Comparison of ENCODE assay signal across 7 cellular contexts in the genomic region with DNA sequence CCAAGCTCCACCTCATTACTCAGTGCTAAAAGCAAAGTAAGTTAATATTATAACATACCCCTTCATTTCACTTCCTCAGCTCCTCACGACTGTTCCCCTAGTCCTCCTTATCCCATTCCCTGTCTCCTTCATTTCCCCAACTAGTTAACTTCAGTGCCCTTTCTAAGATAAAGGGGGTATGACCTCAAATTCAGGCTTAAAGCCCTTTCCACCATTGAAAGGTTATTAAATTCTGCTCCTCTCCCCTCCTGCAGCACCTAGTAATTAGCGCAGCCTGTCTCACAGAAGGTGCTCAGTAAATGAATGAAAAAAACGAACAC. TPM values are rescaled to one million over a fixed set of nuclear protein-coding genes. Genes with fewer than 3 reads are reported as not detected.
DNase-seq lines count a peak whose midpoint lies in the region; ATAC-seq and TF ChIP-seq lines count a peak whose summit lies in the region.

No MANE protein-coding gene starts in this region.

- peaks cover 0 to 6% of the 10 kb centered on the region in 2 donors for H3K9me3 Mint-ChIP-seq in activated naive CD4-positive, alpha-beta T cell treated with anti-CD3 and anti-CD28 coated beads, Interleukin-2, amount 50 U/mL, for 72 hours
- H3K9me3 Mint-ChIP-seq in stimulated activated naive CD8-positive, alpha-beta T cell treated with anti-CD3 and anti-CD28 coated beads, Interleukin-15, amount 100 ng/mL, for 72 hours: peaks cover 0 to 7% of the 10 kb centered on the region in 2 donors

- H3K4me1 Mint-ChIP-seq in stimulated activated naive CD8-positive, alpha-beta T cell treated with anti-CD3 and anti-CD28 coated beads, Interleukin-15, amount 100 ng/mL, for 72 hours: peaks cover 30% of the 10 kb centered on the region

- H3K27ac ChIP-seq in HL-60 (replicated peaks): peak overlapping the region; percentile 67

- DNase-seq in HL-60 (ENCODE audit: low read depth in 1 of 2, low spot score in 1 of 2) (no peak), COLO668 (lab: John Stamatoyannopoulos, UW; ENCODE audit: unreplicated experiment) (no peak), NCI-H1092 treated with DMSO at 0.1 percent for 48 hours (lab: John Stamatoyannopoulos, UW) (no peak)
- DNase-seq in activated naive CD4-positive, alpha-beta T cell treated with anti-CD3 and anti-CD28 coated beads, Interleukin-2, amount 50 U/mL, for 72 hours (ENCODE audit: low spot score in 2 of 2): no peak
- no peak for DNase-seq in stimulated activated naive CD8-positive, alpha-beta T cell treated with anti-CD3 and anti-CD28 coated beads, Interleukin-15, amount 100 ng/mL, for 72 hours

- TF ChIP-seq CTCF in HL-60 (IDR thresholded peaks at IDR 0.05; ENCODE audit: insufficient read depth, low read length): no peak

- H3K36me3 Mint-ChIP-seq in activated naive CD4-positive, alpha-beta T cell treated with anti-CD3 and anti-CD28 coated beads, Interleukin-2, amount 50 U/mL, for 72 hours: peaks cover 4 to 17% of the 10 kb centered on the region in 2 donors

- peak in 1 of 2 donors; percentile 3 for ATAC-seq in activated naive CD4-positive, alpha-beta T cell treated with anti-CD3 and anti-CD28 coated beads, Interleukin-2, amount 50 U/mL, for 72 hours
- ATAC-seq in stimulated activated naive CD8-positive, alpha-beta T cell treated with anti-CD3 and anti-CD28 coated beads, Interleukin-15, amount 100 ng/mL, for 72 hours: no peak
- no peak for ATAC-seq in GM18520 (IDR thresholded peaks at IDR 0.05; ENCODE audit: unreplicated experiment)

- H3K9me3 ChIP-seq in iPS-18c (ENCODE audit: control insufficient read depth, insufficient read depth, low read length): no peaks in the 10 kb centered on the region

- peak overlapping the region; percentile 40 for H3K4me3 ChIP-seq in HL-60 (replicated peaks; ENCODE audit: insufficient read depth, low read length)
- H3K4me3 ChIP-seq in iPS-18c (ENCODE audit: insufficient read depth, low read depth, low read length): peak overlapping the region; percentile 79

- H3K4me3 Mint-ChIP-seq in stimulated activated naive CD8-positive, alpha-beta T cell treated with anti-CD3 and anti-CD28 coated beads, Interleukin-15, amount 100 ng/mL, for 72 hours: peak overlapping the region; percentile 84 to 90

- H3K27me3 Mint-ChIP-seq in stimulated activated naive CD8-positive, alpha-beta T cell treated with anti-CD3 and anti-CD28 coated beads, Interleukin-15, amount 100 ng/mL, for 72 hours: no peaks in the 10 kb centered on the region

- H3K27ac Mint-ChIP-seq in activated naive CD4-positive, alpha-beta T cell treated with anti-CD3 and anti-CD28 coated beads, Interleukin-2, amount 50 U/mL, for 72 hours: peak overlapping the region; percentile 89 to 90
- peak overlapping the region; percentile 97 to 99 for H3K27ac Mint-ChIP-seq in stimulated activated naive CD8-positive, alpha-beta T cell treated with anti-CD3 and anti-CD28 coated beads, Interleukin-15, amount 100 ng/mL, for 72 hours

- no peaks in the 10 kb centered on the region for H3K27me3 ChIP-seq in HL-60 (ENCODE audit: insufficient read depth, poor library complexity, severe bottlenecking)

RNA-seq across cellular contexts. Expression of a gene that starts 1.0 kb away (rescaled TPM):
- total RNA-seq in activated naive CD4-positive, alpha-beta T cell treated with anti-CD3 and anti-CD28 coated beads, Interleukin-2, amount 50 U/mL, for 72 hours: 1 to 10 TPM in 1 of 2 donors, under 1 TPM in 1; 0.43 to 1.0 TPM

RNA-seq across cellular contexts. Expression of a gene that starts 45.2 kb away (rescaled TPM):
- not detected for total RNA-seq in activated naive CD4-positive, alpha-beta T cell treated with anti-CD3 and anti-CD28 coated beads, Interleukin-2, amount 50 U/mL, for 72 hours
